Comparison of ENCODE assay signal across 5 cellular contexts in the genomic region with DNA sequence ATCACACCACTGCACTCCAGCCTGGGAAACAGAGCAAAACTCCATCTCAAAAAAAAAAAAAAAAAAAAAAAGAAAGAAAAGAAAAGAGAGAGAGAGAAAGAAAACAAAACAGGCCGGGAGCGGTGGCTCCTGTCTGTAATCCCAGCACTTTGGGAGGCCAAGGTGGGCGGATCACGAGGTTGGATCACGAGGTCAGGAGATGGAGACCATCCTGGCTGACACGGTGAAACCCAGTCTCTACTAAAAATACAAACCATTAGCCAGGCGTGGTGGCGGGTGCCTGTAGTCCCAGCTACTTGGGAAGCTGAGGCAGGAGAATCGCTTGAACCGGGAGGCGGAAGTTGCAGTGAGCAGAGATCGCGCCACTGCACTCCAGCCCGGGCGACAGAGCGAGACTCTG. TPM values are rescaled to one million over a fixed set of nuclear protein-coding genes. Genes with fewer than 3 reads are reported as not detected.
"Had no signal": no experiment of that assay in that cellular context is flagged by ENCODE, and none has a peak within 500 bp of the region (broad histone marks: within the 10 kb centered on the region; RNA-seq: fewer than 3 reads in every experiment).

No MANE protein-coding gene starts in this region.

RNA-seq across cellular contexts. Expression of gene IGDCC3, which starts 20.7 kb away (rescaled TPM):
- total RNA-seq: OCI-LY7, PC-3, Peyer's patch, RPMI7951, SJSA1 had no signal
